In genomic region chr7:43929529-43930457, GRCh38 we compare ENCODE assay signal across 35 cellular contexts.
"Had no signal": no experiment of that assay in that cellular context is flagged by ENCODE, and none has a peak within 500 bp of the region (broad histone marks: within the 10 kb centered on the region; RNA-seq: fewer than 3 reads in every experiment).

No MANE protein-coding gene starts in this region.

- H3K27me3 Mint-ChIP-seq: activated CD4-positive, alpha-beta memory T cell treated with anti-CD3 and anti-CD28 coated beads for 36 hours; activated CD4-positive, alpha-beta T cell treated with anti-CD3 and anti-CD28 coated beads for 36 hours; activated CD4-positive, alpha-beta T cell treated with anti-CD3 and anti-CD28 coated beads, Interleukin-2, amount 10 ng/mL, durations not matched to agents 24 days and 14 days; activated T-cell treated with anti-CD3 and anti-CD28 coated beads, Interleukin-2, amount 50 U/mL, for 24 hours; activated T-helper 17 cell treated with anti-CD3 and anti-CD28 coated beads, Interleukin-2, amount 50 U/mL, for 72 hours; central memory CD8-positive, alpha-beta T cell; dendritic cell treated with granulocyte-macrophage colony-stimulating factor and Interleukin-4, amounts not matched to agents 40 ng/mL and 50 ng/mL, for 4 days; T-helper 17 cell had no signal

- H3K27me3 ChIP-seq: brain microvascular endothelial cell, dorsolateral prefrontal cortex, esophagus muscularis mucosa, foreskin keratinocyte, gastrocnemius medialis, heart left ventricle had no signal

- H3K27ac ChIP-seq: brain microvascular endothelial cell, coronary artery, dorsolateral prefrontal cortex, esophagus muscularis mucosa, foreskin keratinocyte, heart left ventricle had no signal

- H3K4me3 Mint-ChIP-seq: activated CD4-positive, alpha-beta memory T cell treated with anti-CD3 and anti-CD28 coated beads for 36 hours; activated CD4-positive, alpha-beta T cell treated with anti-CD3 and anti-CD28 coated beads for 36 hours; activated CD4-positive, alpha-beta T cell treated with anti-CD3 and anti-CD28 coated beads, Interleukin-2, amount 10 ng/mL, durations not matched to agents 24 days and 14 days; activated CD8-positive, alpha-beta T cell treated with anti-CD3 and anti-CD28 coated beads, Interleukin-2, amount 10 ng/mL, durations not matched to agents 7 days and 5 days; activated T-cell treated with anti-CD3 and anti-CD28 coated beads, Interleukin-2, amount 50 U/mL, for 24 hours; activated T-cell treated with anti-CD3 and anti-CD28 coated beads, Interleukin-2, amount 50 U/mL, for 72 hours; activated T-helper 17 cell treated with anti-CD3 and anti-CD28 coated beads, Interleukin-2, amount 50 U/mL, for 72 hours; central memory CD8-positive, alpha-beta T cell; dendritic cell treated with granulocyte-macrophage colony-stimulating factor and Interleukin-4, amounts not matched to agents 40 ng/mL and 50 ng/mL, for 4 days; T-helper 17 cell; T-helper 2 cell treated with Interferon-gamma antibody and Interleukin-4, amounts not matched to agents 5 μg/mL and 100 μg/mL, for 36 hours had no signal

- FAIRE-seq: astrocyte, bronchial epithelial cell had no signal

- H3K9me3 ChIP-seq: esophagus muscularis mucosa, gastrocnemius medialis, heart left ventricle had no signal

- ATAC-seq: activated CD4-positive, alpha-beta T cell treated with anti-CD3 and anti-CD28 coated beads for 36 hours; activated CD8-positive, alpha-beta T cell treated with anti-CD3 and anti-CD28 coated beads, Interleukin-2, amount 10 ng/mL, durations not matched to agents 7 days and 5 days; activated T-cell treated with anti-CD3 and anti-CD28 coated beads, Interleukin-2, amount 50 U/mL, for 72 hours; activated T-helper 17 cell treated with anti-CD3 and anti-CD28 coated beads, Interleukin-2, amount 50 U/mL, for 72 hours; foreskin keratinocyte; gastrocnemius medialis; heart left ventricle; T-helper 17 cell had no signal

- H3K9me3 Mint-ChIP-seq: activated CD4-positive, alpha-beta memory T cell treated with anti-CD3 and anti-CD28 coated beads for 36 hours; activated CD4-positive, alpha-beta T cell treated with anti-CD3 and anti-CD28 coated beads, Interleukin-2, amount 10 ng/mL, durations not matched to agents 24 days and 14 days; activated T-cell treated with anti-CD3 and anti-CD28 coated beads, Interleukin-2, amount 50 U/mL, for 24 hours; activated T-cell treated with anti-CD3 and anti-CD28 coated beads, Interleukin-2, amount 50 U/mL, for 72 hours; activated T-helper 17 cell treated with anti-CD3 and anti-CD28 coated beads, Interleukin-2, amount 50 U/mL, for 72 hours; central memory CD8-positive, alpha-beta T cell; dendritic cell treated with granulocyte-macrophage colony-stimulating factor and Interleukin-4, amounts not matched to agents 40 ng/mL and 50 ng/mL, for 4 days; T-helper 2 cell treated with Interferon-gamma antibody and Interleukin-4, amounts not matched to agents 5 μg/mL and 100 μg/mL, for 36 hours had no signal

- H3K36me3 ChIP-seq: brain microvascular endothelial cell, esophagus muscularis mucosa, gastrocnemius medialis, heart left ventricle had no signal

- DNase-seq: activated CD4-positive, alpha-beta memory T cell treated with anti-CD3 and anti-CD28 coated beads for 36 hours; activated CD4-positive, alpha-beta T cell treated with anti-CD3 and anti-CD28 coated beads for 36 hours; activated CD4-positive, alpha-beta T cell treated with anti-CD3 and anti-CD28 coated beads, Interleukin-2, amount 10 ng/mL, durations not matched to agents 24 days and 14 days; activated CD4-positive, CD25-positive, alpha-beta regulatory T cell; activated CD4-positive, CD25-positive, alpha-beta regulatory T cell treated with anti-CD3 and anti-CD28 coated beads, Interleukin-2, amount 50 U/mL, for 72 hours; activated CD8-positive, alpha-beta memory T cell treated with anti-CD3 and anti-CD28 coated beads, Interleukin-2, amount 50 U/mL, for 48 hours; activated CD8-positive, alpha-beta T cell treated with anti-CD3 and anti-CD28 coated beads, Interleukin-2, amount 10 ng/mL, durations not matched to agents 7 days and 5 days; activated effector memory CD4-positive, alpha-beta T cell treated with Interleukin-2 at 50 U/mL for 16 hours; activated gamma-delta T cell treated with Interleukin-2 at 50 U/mL for 16 hours; activated naive CD4-positive, alpha-beta T cell treated with anti-CD3 and anti-CD28 coated beads, Interleukin-2, amount 50 U/mL, for 16 hours; activated naive CD4-positive, alpha-beta T cell treated with Interleukin-2 at 50 U/mL for 16 hours; activated T-cell treated with anti-CD3 and anti-CD28 coated beads for 4 hours; activated T-cell treated with anti-CD3 and anti-CD28 coated beads, Interleukin-2, amount 50 U/mL, for 24 hours; activated T-cell treated with anti-CD3 and anti-CD28 coated beads, Interleukin-2, amount 50 U/mL, for 72 hours; amniotic stem cell; anterior cingulate cortex; brain microvascular endothelial cell; dorsolateral prefrontal cortex; effector memory CD4-positive, alpha-beta T cell; erythroblast; foreskin keratinocyte; gastrocnemius medialis; glutamatergic neuron; heart left ventricle; T-helper 1 cell; T-helper 17 cell; T1000 had no signal

- H3K4me3 ChIP-seq: coronary artery, dorsolateral prefrontal cortex, esophagus muscularis mucosa, gastrocnemius medialis, heart left ventricle had no signal

- H3K27ac Mint-ChIP-seq: activated CD4-positive, alpha-beta memory T cell treated with anti-CD3 and anti-CD28 coated beads for 36 hours; activated CD4-positive, alpha-beta T cell treated with anti-CD3 and anti-CD28 coated beads for 36 hours; activated CD4-positive, alpha-beta T cell treated with anti-CD3 and anti-CD28 coated beads, Interleukin-2, amount 10 ng/mL, durations not matched to agents 24 days and 14 days; activated CD8-positive, alpha-beta T cell treated with anti-CD3 and anti-CD28 coated beads, Interleukin-2, amount 10 ng/mL, durations not matched to agents 7 days and 5 days; activated T-cell treated with anti-CD3 and anti-CD28 coated beads, Interleukin-2, amount 50 U/mL, for 24 hours; activated T-cell treated with anti-CD3 and anti-CD28 coated beads, Interleukin-2, amount 50 U/mL, for 72 hours; activated T-helper 17 cell treated with anti-CD3 and anti-CD28 coated beads, Interleukin-2, amount 50 U/mL, for 72 hours; dendritic cell treated with granulocyte-macrophage colony-stimulating factor and Interleukin-4, amounts not matched to agents 40 ng/mL and 50 ng/mL, for 4 days; T-helper 17 cell; T-helper 2 cell treated with Interferon-gamma antibody and Interleukin-4, amounts not matched to agents 5 μg/mL and 100 μg/mL, for 36 hours had no signal
